9 cellular contexts compared by ENCODE assay signal in genomic region chrX:331145-331771, GRCh38. TPM values are rescaled to one million over a fixed set of nuclear protein-coding genes. Genes with fewer than 3 reads are reported as not detected.
DNase-seq lines count a peak whose midpoint lies in the region; ATAC-seq and TF ChIP-seq lines count a peak whose summit lies in the region.
"Had no signal": no experiment of that assay in that cellular context is flagged by ENCODE, and none has a peak within 500 bp of the region (broad histone marks: within the 10 kb centered on the region; RNA-seq: fewer than 3 reads in every experiment).

No MANE protein-coding gene starts in this region.

- H2AFZ ChIP-seq in ACC112 (ENCODE audit: low read length, unreplicated experiment): no peak overlapping the region

- H3K4me3 ChIP-seq in ACC112 (ENCODE audit: low read depth, low read length) (peak overlapping the region; percentile 48; the same call in 1 of the 2 replicates), brain microvascular endothelial cell (ENCODE audit: low read depth, low read length) (peak overlapping the region; percentile 26), mesendoderm (ENCODE audit: low read length) (no peak overlapping the region)

- no peaks in the 10 kb centered on the region for H3K79me2 ChIP-seq in ACC112 (ENCODE audit: control insufficient read depth, insufficient read depth, low read length, unreplicated experiment)
- H3K79me2 ChIP-seq in mesendoderm (ENCODE audit: control insufficient read depth, insufficient read depth, low read length): no peaks in the 10 kb centered on the region

- H2BK120ac ChIP-seq in mesendoderm (ENCODE audit: low read depth, low read length): no peak overlapping the region

- no peaks in the 10 kb centered on the region for H3K79me1 ChIP-seq in mesendoderm (ENCODE audit: low read length)

- no peak overlapping the region for H3K27ac ChIP-seq in ACC112 (ENCODE audit: low read depth, low read length)
- no peak overlapping the region for H3K27ac ChIP-seq in brain microvascular endothelial cell
- no peak overlapping the region for H3K27ac ChIP-seq in mesendoderm (ENCODE audit: low read depth, low read length)
- H3K27ac ChIP-seq in caudate nucleus (ENCODE audit: low read depth, low read length): no peak overlapping the region
- H3K27ac ChIP-seq: WERI-Rb-1 had no signal

- H3K4me2 ChIP-seq in mesendoderm (ENCODE audit: low read length): peak overlapping the region; percentile 20

- peak overlapping the region; percentile 48 for H3K9ac ChIP-seq in mesendoderm (ENCODE audit: low read length)

- peaks cover 13% of the 10 kb centered on the region for H3K4me1 ChIP-seq in ACC112 (ENCODE audit: control insufficient read depth, insufficient read depth, low read length, unreplicated experiment)
- H3K4me1 ChIP-seq in mesendoderm (ENCODE audit: control insufficient read depth, low read depth, low read length): no peaks in the 10 kb centered on the region

- no peak overlapping the region for H4K5ac ChIP-seq in mesendoderm (ENCODE audit: low read length)

- H2BK15ac ChIP-seq in mesendoderm (replicated peaks; ENCODE audit: low read depth): no peak overlapping the region

- no peak overlapping the region for H2AK5ac ChIP-seq in mesendoderm (ENCODE audit: low read length)

- H3K18ac ChIP-seq in mesendoderm (ENCODE audit: low read length): no peak overlapping the region

- no peak for TF ChIP-seq CTCF in brain microvascular endothelial cell (IDR thresholded peaks at IDR 0.05; ENCODE audit: low read depth, low read length, missing control alignments)

- H3K27me3 ChIP-seq in ACC112 (ENCODE audit: insufficient read depth, low read length): peaks cover 13% of the 10 kb centered on the region; the same call in 1 of the 2 replicates
- no peaks in the 10 kb centered on the region for H3K27me3 ChIP-seq in brain microvascular endothelial cell (replicated peaks)
- no peaks in the 10 kb centered on the region for H3K27me3 ChIP-seq in mesendoderm (ENCODE audit: insufficient read depth, low read length, poor library complexity)

- ATAC-seq in HG03432 (IDR thresholded peaks at IDR 0.05; ENCODE audit: unreplicated experiment) (peak; percentile 51), HG03469 (IDR thresholded peaks at IDR 0.05; ENCODE audit: unreplicated experiment) (no peak)

- H3K4ac ChIP-seq in mesendoderm (ENCODE audit: low read depth, low read length): no peak overlapping the region

- peak overlapping the region; percentile 70 for H3K56ac ChIP-seq in mesendoderm (ENCODE audit: low read length)

- peaks cover 13% of the 10 kb centered on the region; the same call in 1 of the 2 replicates for H3K36me3 ChIP-seq in ACC112 (ENCODE audit: insufficient read depth, low read length)
- H3K36me3 ChIP-seq in brain microvascular endothelial cell (replicated peaks): no peaks in the 10 kb centered on the region
- peaks cover 1% of the 10 kb centered on the region for H3K36me3 ChIP-seq in mesendoderm (ENCODE audit: control insufficient read depth, insufficient read depth, low read length)

- H3K23ac ChIP-seq in mesendoderm (ENCODE audit: low read length): no peak overlapping the region

- no peak overlapping the region for H2BK5ac ChIP-seq in mesendoderm (ENCODE audit: low read length)

- WGBS in mesendoderm (ENCODE audit: extremely low coverage, insufficient coverage, low lambda C conversion rate): no CpG with 5 or more reads among the region's 48 CpGs

- H4K8ac ChIP-seq in mesendoderm (ENCODE audit: low read depth, low read length): no peak overlapping the region

- DNase-seq in brain microvascular endothelial cell (peak; percentile 35), mesendoderm (no peak), caudate nucleus (lab: John Stamatoyannopoulos, UW) (no peak), T-helper 1 cell (no peak), OCI-M2 (lab: John Stamatoyannopoulos, UW; ENCODE audit: unreplicated experiment) (no peak)
- DNase-seq: WERI-Rb-1 had no signal

- in situ Hi-C loops in brain microvascular endothelial cell (cut with HindIII; ENCODE audit: low pct_ligation_motif_present, low sequenced_read_pairs): no loop called here

RNA-seq across cellular contexts. Expression of gene GTPBP6, which starts 12.7 kb away (rescaled TPM):
- polyA plus RNA-seq in mesendoderm (2013, experiment 1 of 2): 38.4 TPM
- 38.5 TPM for polyA plus RNA-seq in mesendoderm (2013, experiment 2 of 2)

RNA-seq across cellular contexts. Expression of gene PLCXD1, which starts 50.1 kb away (rescaled TPM):
- polyA plus RNA-seq in mesendoderm (2013, experiment 1 of 2): 24.1 TPM
- 26.6 TPM for polyA plus RNA-seq in mesendoderm (2013, experiment 2 of 2)

RNA-seq across cellular contexts. Expression of gene PPP2R3B, which starts 55.4 kb away (rescaled TPM):
- 26.4 TPM for polyA plus RNA-seq in mesendoderm (2013, experiment 1 of 2)
- polyA plus RNA-seq in mesendoderm (2013, experiment 2 of 2): 27.4 TPM
